8 cellular contexts compared by ENCODE assay signal in the genomic region with DNA sequence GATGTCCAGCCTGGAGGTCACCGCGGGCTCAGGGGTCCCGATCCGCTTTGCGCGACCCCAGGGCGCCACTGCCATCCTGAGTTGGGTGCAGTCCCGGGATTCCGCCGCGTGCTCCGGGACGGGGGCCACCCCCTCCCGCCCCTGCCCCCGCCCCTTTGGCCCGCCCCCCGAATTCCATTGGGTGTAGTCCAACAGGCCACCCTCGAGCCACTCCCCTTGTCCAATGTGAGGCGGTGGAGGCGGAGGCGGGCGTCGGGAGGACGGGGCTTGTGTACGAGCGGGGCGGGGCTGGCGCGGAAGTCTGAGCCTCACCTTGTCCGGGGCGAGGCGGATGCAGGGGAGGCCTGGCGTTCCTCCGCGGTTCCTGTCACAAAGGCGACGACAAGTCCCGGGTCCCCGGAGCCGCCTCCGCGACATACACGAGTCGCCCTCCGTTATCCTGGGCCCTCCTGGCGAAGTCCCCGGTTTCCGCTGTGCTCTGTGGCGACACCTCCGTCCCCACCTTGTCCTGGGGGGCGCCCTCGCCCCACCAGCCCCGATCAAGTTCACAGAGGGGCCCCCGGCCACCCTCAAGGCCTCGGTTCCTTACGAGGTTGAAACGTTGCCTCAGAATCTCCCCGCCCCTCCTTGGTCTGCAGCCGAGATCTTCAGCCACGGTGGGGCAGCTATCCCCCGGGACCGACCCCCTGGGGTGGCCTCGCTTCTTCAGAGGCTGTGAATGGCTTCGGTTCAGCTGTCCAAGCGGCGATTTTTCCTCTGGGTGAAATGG. TPM values are rescaled to one million over a fixed set of nuclear protein-coding genes. Genes with fewer than 3 reads are reported as not detected.
DNase-seq lines count a peak whose midpoint lies in the region; ATAC-seq and TF ChIP-seq lines count a peak whose summit lies in the region.

No MANE protein-coding gene starts in this region.

- H3K27ac Mint-ChIP-seq in activated naive CD8-positive, alpha-beta T cell, result peak overlapping the region; percentile 95
- peak overlapping the region; percentile 99 for H3K27ac Mint-ChIP-seq in glutamatergic neuron (ENCODE audit: unreplicated experiment)

- peak overlapping the region; percentile 90 for H3K27ac ChIP-seq in temporal lobe (ENCODE audit: low read depth, low read length)

- TF ChIP-seq CTCF in glutamatergic neuron (IDR thresholded peaks at IDR 0.05; ENCODE audit: partially characterized antibody, unreplicated experiment), result no peak
- no peak for TF ChIP-seq CTCF in omental fat pad (IDR thresholded peaks at IDR 0.05)

- peaks cover 3% of the 10 kb centered on the region for H3K36me3 Mint-ChIP-seq in activated naive CD8-positive, alpha-beta T cell
- no peaks in the 10 kb centered on the region for H3K36me3 Mint-ChIP-seq in glutamatergic neuron (ENCODE audit: unreplicated experiment)

- no peaks in the 10 kb centered on the region for H3K9me3 Mint-ChIP-seq in activated naive CD8-positive, alpha-beta T cell (ENCODE audit: low read depth)
- peaks cover 9% of the 10 kb centered on the region for H3K9me3 Mint-ChIP-seq in glutamatergic neuron (ENCODE audit: unreplicated experiment)

- ATAC-seq in HG02588 (IDR thresholded peaks at IDR 0.05; ENCODE audit: unreplicated experiment) (peak; percentile 73), SK-N-SH treated with all-trans-retinoic acid at 6 μM for 48 hours (peak; percentile 87), omental fat pad (ENCODE audit: low FRiP score) (peak; percentile 71)

- no peaks in the 10 kb centered on the region for H3K27me3 Mint-ChIP-seq in activated naive CD8-positive, alpha-beta T cell
- H3K27me3 Mint-ChIP-seq in glutamatergic neuron (ENCODE audit: unreplicated experiment), result peaks cover 8% of the 10 kb centered on the region

- peaks cover 42% of the 10 kb centered on the region for H3K4me1 Mint-ChIP-seq in activated naive CD8-positive, alpha-beta T cell (ENCODE audit: low read depth)
- H3K4me1 Mint-ChIP-seq in glutamatergic neuron (ENCODE audit: low read depth, unreplicated experiment), result peaks cover 19% of the 10 kb centered on the region

- DNase-seq in GM04504 (ENCODE audit: low read depth), result peak; percentile 92
- DNase-seq in NCI-H1092 treated with DMSO at 0.1 percent for 48 hours (lab: John Stamatoyannopoulos, UW), result peak; percentile 92
- DNase-seq in glutamatergic neuron, result peak; percentile 97
- DNase-seq in omental fat pad (ENCODE audit: low spot score), result peak; percentile 88

- H3K4me3 Mint-ChIP-seq in activated naive CD8-positive, alpha-beta T cell, result peak overlapping the region; percentile 95
- peak overlapping the region; percentile 95 for H3K4me3 Mint-ChIP-seq in glutamatergic neuron (ENCODE audit: unreplicated experiment)

TF ChIP-seq in SK-N-SH treated with all-trans-retinoic acid at 6 μM for 48 hours, 23 proteins besides CTCF, POLR2A, EP300 and RAD21:
- TF ChIP-seq ARNTL (CRISPR knock-in tag; IDR thresholded peaks at IDR 0.05; ENCODE audit: borderline replicate concordance, low read depth) (no peak), CSDC2 (CRISPR knock-in tag; IDR thresholded peaks at IDR 0.05) (no peak), TOX (CRISPR knock-in tag; IDR thresholded peaks at IDR 0.05; ENCODE audit: borderline replicate concordance) (no peak), RARB (CRISPR knock-in tag; IDR thresholded peaks at IDR 0.05) (no peak)
- TF ChIP-seq, protein P1, sequence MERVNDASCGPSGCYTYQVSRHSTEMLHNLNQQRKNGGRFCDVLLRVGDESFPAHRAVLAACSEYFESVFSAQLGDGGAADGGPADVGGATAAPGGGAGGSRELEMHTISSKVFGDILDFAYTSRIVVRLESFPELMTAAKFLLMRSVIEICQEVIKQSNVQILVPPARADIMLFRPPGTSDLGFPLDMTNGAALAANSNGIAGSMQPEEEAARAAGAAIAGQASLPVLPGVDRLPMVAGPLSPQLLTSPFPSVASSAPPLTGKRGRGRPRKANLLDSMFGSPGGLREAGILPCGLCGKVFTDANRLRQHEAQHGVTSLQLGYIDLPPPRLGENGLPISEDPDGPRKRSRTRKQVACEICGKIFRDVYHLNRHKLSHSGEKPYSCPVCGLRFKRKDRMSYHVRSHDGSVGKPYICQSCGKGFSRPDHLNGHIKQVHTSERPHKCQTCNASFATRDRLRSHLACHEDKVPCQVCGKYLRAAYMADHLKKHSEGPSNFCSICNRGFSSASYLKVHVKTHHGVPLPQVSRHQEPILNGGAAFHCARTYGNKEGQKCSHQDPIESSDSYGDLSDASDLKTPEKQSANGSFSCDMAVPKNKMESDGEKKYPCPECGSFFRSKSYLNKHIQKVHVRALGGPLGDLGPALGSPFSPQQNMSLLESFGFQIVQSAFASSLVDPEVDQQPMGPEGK (CRISPR knock-in tag; IDR thresholded peaks at IDR 0.05; ENCODE audit: borderline replicate concordance), result 0 out of 2 replicates have a peak, but pooled peaks have one; percentile 61
- TF ChIP-seq, protein P2, sequence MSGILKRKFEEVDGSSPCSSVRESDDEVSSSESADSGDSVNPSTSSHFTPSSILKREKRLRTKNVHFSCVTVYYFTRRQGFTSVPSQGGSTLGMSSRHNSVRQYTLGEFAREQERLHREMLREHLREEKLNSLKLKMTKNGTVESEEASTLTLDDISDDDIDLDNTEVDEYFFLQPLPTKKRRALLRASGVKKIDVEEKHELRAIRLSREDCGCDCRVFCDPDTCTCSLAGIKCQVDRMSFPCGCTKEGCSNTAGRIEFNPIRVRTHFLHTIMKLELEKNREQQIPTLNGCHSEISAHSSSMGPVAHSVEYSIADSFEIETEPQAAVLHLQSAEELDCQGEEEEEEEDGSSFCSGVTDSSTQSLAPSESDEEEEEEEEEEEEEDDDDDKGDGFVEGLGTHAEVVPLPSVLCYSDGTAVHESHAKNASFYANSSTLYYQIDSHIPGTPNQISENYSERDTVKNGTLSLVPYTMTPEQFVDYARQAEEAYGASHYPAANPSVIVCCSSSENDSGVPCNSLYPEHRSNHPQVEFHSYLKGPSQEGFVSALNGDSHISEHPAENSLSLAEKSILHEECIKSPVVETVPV (CRISPR knock-in tag; IDR thresholded peaks at IDR 0.05), result no peak
- TF ChIP-seq, protein P3, sequence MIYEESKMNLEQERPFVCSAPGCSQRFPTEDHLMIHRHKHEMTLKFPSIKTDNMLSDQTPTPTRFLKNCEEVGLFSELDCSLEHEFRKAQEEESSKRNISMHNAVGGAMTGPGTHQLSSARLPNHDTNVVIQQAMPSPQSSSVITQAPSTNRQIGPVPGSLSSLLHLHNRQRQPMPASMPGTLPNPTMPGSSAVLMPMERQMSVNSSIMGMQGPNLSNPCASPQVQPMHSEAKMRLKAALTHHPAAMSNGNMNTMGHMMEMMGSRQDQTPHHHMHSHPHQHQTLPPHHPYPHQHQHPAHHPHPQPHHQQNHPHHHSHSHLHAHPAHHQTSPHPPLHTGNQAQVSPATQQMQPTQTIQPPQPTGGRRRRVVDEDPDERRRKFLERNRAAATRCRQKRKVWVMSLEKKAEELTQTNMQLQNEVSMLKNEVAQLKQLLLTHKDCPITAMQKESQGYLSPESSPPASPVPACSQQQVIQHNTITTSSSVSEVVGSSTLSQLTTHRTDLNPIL (CRISPR knock-in tag; IDR thresholded peaks at IDR 0.05; ENCODE audit: low read depth), result no peak
TF ChIP-seq in SK-N-SH treated with all-trans-retinoic acid at 6 μM for 48 hours: peak in this region for 1.

RNA-seq across cellular contexts. Expression of a gene that starts 1.2 kb away (rescaled TPM):
- 147 TPM for total RNA-seq in glutamatergic neuron (ENCODE audit: unreplicated experiment)
- 100 to 1,000 TPM in 2 of 4 donors, 10 to 100 TPM in 2; 21.2 to 397 (median 114) TPM for total RNA-seq in omental fat pad
- total RNA-seq in temporal lobe, result 18.9 TPM

Comparison
In these comparisons a context has a peak if more than half of its experiments do, and no peak if none do; other contexts are left out.
1. Peak in every context shown above with its lines: DNase-seq, ATAC-seq and H3K27ac ChIP-seq.